ENCODE assay signal across 8 cellular contexts in genomic region chr2:8676915-8677645, GRCh38. TPM values are rescaled to one million over a fixed set of nuclear protein-coding genes. Genes with fewer than 3 reads are reported as not detected.
DNase-seq lines count a peak whose midpoint lies in the region; ATAC-seq, FAIRE-seq and TF ChIP-seq lines count a peak whose summit lies in the region.

No MANE protein-coding gene starts in this region.

- H3K4me3 ChIP-seq in NT2/D1 (ENCODE audit: insufficient read length, low read depth) (peak overlapping the region; percentile 19), epithelial cell of proximal tubule (ENCODE audit: low read depth, low read length) (peak overlapping the region; percentile 62)

- DNase-seq in ELR (ENCODE audit: low read depth), result peak; percentile 42
- DNase-seq in NT2/D1 (ENCODE audit: low read depth, low spot score), result no peak
- DNase-seq in epithelial cell of proximal tubule (ENCODE audit: low read depth), result no peak
- DNase-seq in neural crest cell (ENCODE audit: low read depth, low spot score), result no peak
- no peak for DNase-seq in GM12892 (ENCODE audit: insufficient read length)
- DNase-seq in activated CD4-positive, alpha-beta T cell treated with anti-CD3 and anti-CD28 coated beads for 1 hour, result no peak
- no peak for DNase-seq in stimulated activated CD4-positive, alpha-beta T cell treated with anti-CD3 and anti-CD28 coated beads, Interleukin-4, amount 100 ng/mL, for 1 hour

- no peak overlapping the region for H3K27ac Mint-ChIP-seq in neural crest cell (ENCODE audit: unreplicated experiment)

- ATAC-seq in HG03469 (IDR thresholded peaks at IDR 0.05; ENCODE audit: unreplicated experiment), result no peak

- no peak for FAIRE-seq in GM12892 (lab: Jason Lieb, UNC)

- H3K9me3 Mint-ChIP-seq in neural crest cell, result peaks cover 10% of the 10 kb centered on the region

- peak overlapping the region; percentile 80 for H3K4me3 Mint-ChIP-seq in neural crest cell

- peaks cover 9% of the 10 kb centered on the region for H3K36me3 Mint-ChIP-seq in neural crest cell (ENCODE audit: low read depth)

- H3K36me3 ChIP-seq in NT2/D1 (ENCODE audit: insufficient read depth, insufficient read length, low read length), result peaks cover under 1% of the 10 kb centered on the region

- H3K27me3 ChIP-seq in NT2/D1 (ENCODE audit: insufficient read depth, insufficient read length), result no peaks in the 10 kb centered on the region

- peaks cover 49% of the 10 kb centered on the region for H3K9me3 ChIP-seq in NT2/D1 (ENCODE audit: insufficient read depth, low read length)

- no peak for TF ChIP-seq CTCF in epithelial cell of proximal tubule (conservative IDR thresholded peaks at IDR 0.05; ENCODE audit: low read depth, low read length)
- TF ChIP-seq CTCF in neural crest cell (conservative IDR thresholded peaks at IDR 0.05), result no peak

- H3K4me1 Mint-ChIP-seq in neural crest cell, result peaks cover 40% of the 10 kb centered on the region

- H3K4me1 ChIP-seq in NT2/D1 (ENCODE audit: insufficient read depth, insufficient read length), result peaks cover 6% of the 10 kb centered on the region

- H3K27me3 Mint-ChIP-seq in neural crest cell (ENCODE audit: low read depth), result peaks cover 57% of the 10 kb centered on the region

- no peak for TF ChIP-seq POLR2A in GM12892 (IDR thresholded peaks at IDR 0.05; ENCODE audit: low read depth, low read length)

- H3K9ac ChIP-seq in NT2/D1 (ENCODE audit: insufficient read length, low read depth), result peak overlapping the region; percentile 66

RNA-seq across cellular contexts. Expression of gene ID2, which starts 4.8 kb away (rescaled TPM):
- total RNA-seq in epithelial cell of proximal tubule, result 7.1 and 28.3 TPM in 2 replicates
- 44.1 and 46.1 TPM in 2 replicates for total RNA-seq in neural crest cell
- polyA plus RNA-seq in GM12892 (2012; ENCODE audit: missing spikeins), result 23.8 TPM
